Comparison of ENCODE assay signal across 15 cellular contexts in genomic region chr12:124184456-124184855, GRCh38.
DNase-seq lines count a peak whose midpoint lies in the region; ATAC-seq, FAIRE-seq and TF ChIP-seq lines count a peak whose summit lies in the region.
"Had no signal": no experiment of that assay in that cellular context is flagged by ENCODE, and none has a peak within 500 bp of the region (broad histone marks: within the 10 kb centered on the region; RNA-seq: fewer than 3 reads in every experiment).

No MANE protein-coding gene starts in this region.

- H3K4me3 ChIP-seq in GM12865 (ENCODE audit: low read depth, low read length), result no peak overlapping the region
- no peak overlapping the region for H3K4me3 ChIP-seq in H1 (ENCODE audit: extremely low read depth in 1 of 4, insufficient read depth in 2 of 4, low read depth in 3 of 4, low read length in 4 of 4)
- H3K4me3 ChIP-seq in thyroid gland (replicated peaks in 1 of 3), result no peak overlapping the region
- H3K4me3 ChIP-seq: Peyer's patch had no signal

- H2BK5ac ChIP-seq in H1 (ENCODE audit: low read depth, low read length), result peak overlapping the region; percentile 44; the same call in 1 of the 2 replicates

- H3K27me3 ChIP-seq in H1 (replicated peaks in 1 of 4; ENCODE audit: control insufficient read depth in 3 of 4, extremely low read depth in 1 of 4, insufficient read depth in 3 of 4, low read length in 3 of 4) (no peaks in the 10 kb centered on the region), thyroid gland (no peaks in the 10 kb centered on the region)
- H3K27me3 ChIP-seq: BE2C, Peyer's patch had no signal

- no peak overlapping the region for H3K14ac ChIP-seq in H1 (ENCODE audit: insufficient read length)

- H4K8ac ChIP-seq in H1 (ENCODE audit: extremely low read depth, insufficient read depth, low read length), result no peak overlapping the region

- H3K36me3 ChIP-seq in H1 (ENCODE audit: control insufficient read depth in 2 of 4, insufficient read depth in 4 of 4, low read length in 3 of 4), result no peaks in the 10 kb centered on the region
- no peaks in the 10 kb centered on the region for H3K36me3 ChIP-seq in thyroid gland
- H3K36me3 ChIP-seq: BE2C, Peyer's patch had no signal

- H2AK5ac ChIP-seq in H1 (ENCODE audit: low read depth, low read length), result no peak overlapping the region

- H3K9ac ChIP-seq in H1 (replicated peaks in 1 of 4; ENCODE audit: extremely low read depth in 1 of 4, low read depth in 3 of 4, low read length in 3 of 4), result no peak overlapping the region

- CTCF ChIA-PET in H1 (lab: Charles Lee; ENCODE audit: partially characterized antibody), result interaction anchor here (0.9 to 1.2 kb wide), 4 partner anchors 9 to 152 kb away, joined by 3 to 4 read pairs (median 3); no protein-coding TSS in a partner anchor

- H2BK120ac ChIP-seq in H1 (replicated peaks; ENCODE audit: low read depth, low read length), result no peak overlapping the region

- H3K27ac Mint-ChIP-seq in activated CD4-positive, alpha-beta T cell treated with anti-CD3 and anti-CD28 coated beads, Interleukin-2, amount 10 ng/mL, durations not matched to agents 24 days and 14 days, result no peak overlapping the region

- no peak for TF ChIP-seq POLR2A in H1 (IDR thresholded peaks at IDR 0.05; ENCODE audit: control extremely low read depth in 1 of 2, low read depth in 2 of 2, low read length in 2 of 2)
- no peak for TF ChIP-seq POLR2A in thyroid gland (IDR thresholded peaks at IDR 0.05)

- no peak for TF ChIP-seq RAD21 in H1 (IDR thresholded peaks at IDR 0.05 in 1 of 2, conservative IDR thresholded peaks at IDR 0.05 in 1 of 2; ENCODE audit: low read depth in 2 of 2, low read length in 2 of 2)

- intact Hi-C loops in thyroid gland (cut with DNase I), result no loop called here
- intact Hi-C loops in activated CD4-positive, alpha-beta T cell treated with anti-CD3 and anti-CD28 coated beads, Interleukin-2, amount 10 ng/mL, durations not matched to agents 24 days and 14 days (cut with micrococcal nuclease), result no loop called here

- TF ChIP-seq CTCF in GM12865 (IDR thresholded peaks at IDR 0.05; ENCODE audit: insufficient read depth, low read depth, low read length, missing control alignments) (no peak), H1 (IDR thresholded peaks at IDR 0.05; ENCODE audit: control extremely low read depth in 1 of 3, insufficient read depth in 1 of 3, low read depth in 1 of 3, low read length in 3 of 3) (peak in 1 of 3 experiments; percentile 4; a peak in 1 of 4 replicates), thyroid gland (IDR thresholded peaks at IDR 0.05) (peak in 3 of 6 experiments; percentile 31 to 41 (median 36))

- no peaks in the 10 kb centered on the region for H3K9me3 ChIP-seq in H1 (ENCODE audit: insufficient read depth in 2 of 2, low read depth in 1 of 2, low read length in 1 of 2)
- no peaks in the 10 kb centered on the region for H3K9me3 ChIP-seq in thyroid gland
- H3K9me3 ChIP-seq: BE2C, Peyer's patch had no signal

- H3K9me3 Mint-ChIP-seq in activated CD4-positive, alpha-beta T cell treated with anti-CD3 and anti-CD28 coated beads, Interleukin-2, amount 10 ng/mL, durations not matched to agents 24 days and 14 days, result no peaks in the 10 kb centered on the region

- FAIRE-seq in H1 (lab: Jason Lieb, UNC), result no peak

- H2AFZ ChIP-seq in H1 (ENCODE audit: low read length), result no peak overlapping the region

- no peak overlapping the region for H4K5ac ChIP-seq in H1 (ENCODE audit: insufficient read length, low read depth, low read length)

- no peak overlapping the region for H3K4ac ChIP-seq in H1 (replicated peaks; ENCODE audit: insufficient read length, low read depth, low read length)

- H3K79me1 ChIP-seq in H1 (ENCODE audit: low read depth, low read length), result no peaks in the 10 kb centered on the region

- H3K27ac ChIP-seq in H1 (ENCODE audit: low read depth, low read length) (no peak overlapping the region), thyroid gland (no peak overlapping the region)
- H3K27ac ChIP-seq: Peyer's patch had no signal

- no peaks in the 10 kb centered on the region for H3K79me2 ChIP-seq in H1 (ENCODE audit: control insufficient read depth in 1 of 2, insufficient read depth in 2 of 2, low read length in 2 of 2)

- WGBS in H1 (ENCODE audit: extremely low coverage in 1 of 2, insufficient coverage in 1 of 2, insufficient read length in 1 of 2, insufficient replicate concordance in 2 of 2, low coverage in 1 of 2, low lambda C conversion rate in 2 of 2, missing lambda C conversion rate in 1 of 2), 2 experiments, result 84% methylated on average over 18 of the region's 18 CpGs; no CpG with 5 or more reads in 1 of the 2 experiments
- 42 to 51% methylated on average over 10 to 18 of the region's 18 CpGs for WGBS in thyroid gland, 2 donors

- ATAC-seq in HG03039 (IDR thresholded peaks at IDR 0.05; ENCODE audit: unreplicated experiment) (no peak), GM18907 (IDR thresholded peaks at IDR 0.05; ENCODE audit: unreplicated experiment) (no peak)

- no peak overlapping the region; the same call in 1 of the 2 replicates for H2BK15ac ChIP-seq in H1 (ENCODE audit: low read length)

- POLR2A ChIA-PET in H1 (lab: Charles Lee; ENCODE audit: partially characterized antibody), result interaction anchor here (0.9 kb wide), 1 partner anchor 283 kb away, joined by 3 read pairs; no protein-coding TSS in a partner anchor

- peak overlapping the region; percentile 85; the same call in 1 of the 2 replicates for H2BK12ac ChIP-seq in H1 (ENCODE audit: low read depth, low read length)

- no peaks in the 10 kb centered on the region for H4K20me1 ChIP-seq in H1 (replicated peaks in 1 of 2; ENCODE audit: control insufficient read depth in 1 of 2, insufficient read depth in 2 of 2, low read length in 2 of 2)

- H3K4me1 ChIP-seq in H1 (replicated peaks in 1 of 4; ENCODE audit: control insufficient read depth in 3 of 4, insufficient read depth in 4 of 4, low read length in 3 of 4) (peaks cover 0 to 14% (median 1%) of the 10 kb centered on the region in 4 experiments; a peak in 4 of 7 replicates), thyroid gland (peaks cover 0 to 16% of the 10 kb centered on the region in 2 donors)
- H3K4me1 ChIP-seq: Peyer's patch had no signal

- peak overlapping the region; percentile 32; the same call in 1 of the 2 replicates for H3K18ac ChIP-seq in H1 (ENCODE audit: extremely low read depth, low read length)

- peak overlapping the region; percentile 34; the same call in 1 of the 2 replicates for H2BK20ac ChIP-seq in H1 (ENCODE audit: low read length)

- H3K23me2 ChIP-seq in H1 (ENCODE audit: low read depth, low read length), result no peaks in the 10 kb centered on the region

- H4K91ac ChIP-seq in H1 (replicated peaks; ENCODE audit: insufficient read length, low read length), result no peak overlapping the region

- H3K27me3 Mint-ChIP-seq in activated CD4-positive, alpha-beta T cell treated with anti-CD3 and anti-CD28 coated beads, Interleukin-2, amount 10 ng/mL, durations not matched to agents 24 days and 14 days, result no peaks in the 10 kb centered on the region

- no peak overlapping the region for H3K4me3 Mint-ChIP-seq in activated CD4-positive, alpha-beta T cell treated with anti-CD3 and anti-CD28 coated beads, Interleukin-2, amount 10 ng/mL, durations not matched to agents 24 days and 14 days

- no peaks in the 10 kb centered on the region for H3K36me3 Mint-ChIP-seq in activated CD4-positive, alpha-beta T cell treated with anti-CD3 and anti-CD28 coated beads, Interleukin-2, amount 10 ng/mL, durations not matched to agents 24 days and 14 days (ENCODE audit: low read depth)

- H3K23ac ChIP-seq in H1 (ENCODE audit: insufficient read length), result no peak overlapping the region

- H3K4me1 Mint-ChIP-seq in activated CD4-positive, alpha-beta T cell treated with anti-CD3 and anti-CD28 coated beads, Interleukin-2, amount 10 ng/mL, durations not matched to agents 24 days and 14 days, result peaks cover 3% of the 10 kb centered on the region

- DNase-seq in GM12865 (ENCODE audit: low read depth), result peak; percentile 4
- peak; percentile 87 for DNase-seq in NCI-H345 (lab: John Stamatoyannopoulos, UW)
- no peak for DNase-seq in H1 (ENCODE audit: low read depth in 1 of 2, low spot score in 2 of 2)
- DNase-seq in thyroid gland, result peak; percentile 62 to 71
- DNase-seq in activated CD4-positive, alpha-beta T cell treated with anti-CD3 and anti-CD28 coated beads, Interleukin-2, amount 10 ng/mL, durations not matched to agents 24 days and 14 days, result no peak
- DNase-seq: BE2C, H7, MV-4-11, NCI-H1436, NCI-H2107, NCI-H446 treated with DMSO at 0.1 percent for 48 hours, Peyer's patch, SIG-M5 had no signal

- no peak overlapping the region for H3K4me2 ChIP-seq in H1 (ENCODE audit: insufficient read depth in 1 of 2, low read depth in 2 of 2, low read length in 2 of 2)

- H3K56ac ChIP-seq in H1 (replicated peaks; ENCODE audit: insufficient read length, low read depth, low read length), result no peak overlapping the region

- TF ChIP-seq EP300 in H1 (IDR thresholded peaks at IDR 0.05; ENCODE audit: borderline replicate concordance in 1 of 2, low read depth in 2 of 2, low read length in 2 of 2), result no peak

TF ChIP-seq in H1, 55 proteins besides CTCF, POLR2A, EP300 and RAD21 (continues in another document):
- TF ChIP-seq NANOG (IDR thresholded peaks at IDR 0.05; ENCODE audit: insufficient read depth, low read depth, low read length, poor library complexity, severe bottlenecking) (no peak), KDM5A (IDR thresholded peaks at IDR 0.05; ENCODE audit: low read length) (no peak), USF2 (IDR thresholded peaks at IDR 0.05; ENCODE audit: low read length) (no peak), RNF2 (IDR thresholded peaks at IDR 0.05; ENCODE audit: borderline replicate concordance, low read depth, low read length, missing control alignments, poor library complexity, severe bottlenecking) (no peak), ATF2 (IDR thresholded peaks at IDR 0.05; ENCODE audit: low read length) (no peak), SP4 (IDR thresholded peaks at IDR 0.05; ENCODE audit: low read length) (no peak), BRCA1 (IDR thresholded peaks at IDR 0.05; ENCODE audit: low read depth, low read length) (no peak)

Comparison
In these comparisons a context has a peak if more than half of its experiments do, and no peak if none do; other contexts are left out.
1. DNase-seq: peak in GM12865 (single experiment), NCI-H345 (single experiment) and thyroid gland (2 of 2); none in H1 (0 of 2) and activated CD4-positive, alpha-beta T cell treated with anti-CD3 and anti-CD28 coated beads, Interleukin-2, amount 10 ng/mL, durations not matched to agents 24 days and 14 days (single experiment).